Comparison of ENCODE assay signal across 10 cellular contexts in genomic region chrX:45768666-45769065, GRCh38.
DNase-seq lines count a peak whose midpoint lies in the region; ATAC-seq, FAIRE-seq and TF ChIP-seq lines count a peak whose summit lies in the region.
"Had no signal": no experiment of that assay in that cellular context is flagged by ENCODE, and none has a peak within 500 bp of the region (broad histone marks: within the 10 kb centered on the region; RNA-seq: fewer than 3 reads in every experiment).

No MANE protein-coding gene starts in this region.

- H3K27ac ChIP-seq in heart right ventricle (peak overlapping the region in 6 of 10 donors; percentile 59 to 82 (median 74)), GM12878 (ENCODE audit: control insufficient read depth, insufficient read depth) (no peak overlapping the region), mesodermal cell (ENCODE audit: low read depth, low read length, severe bottlenecking) (no peak overlapping the region), uterus (peak overlapping the region; percentile 81 to 83)

- POLR2A ChIA-PET in GM12878 (lab: Charles Lee), result interaction anchor here (1.5 to 1.7 kb wide), 2 partner anchors 11 to 13 kb away, joined by 3 to 4 read pairs; no protein-coding TSS in a partner anchor

- SMC1A ChIA-PET in GM12878 (lab: Charles Lee; ENCODE audit: uncharacterized antibody, unreplicated experiment), result interaction anchor here (1.1 to 4.3 kb wide), 4 partner anchors 10 to 13 kb away, joined by 3 to 20 read pairs (median 4); no protein-coding TSS in a partner anchor

- no peak overlapping the region; the same call in 1 of the 2 replicates for H3K4me2 ChIP-seq in GM12878 (ENCODE audit: control insufficient read depth, insufficient read depth)

- TF ChIP-seq POLR2A in GM12878 (IDR thresholded peaks at IDR 0.05; ENCODE audit: low read depth, low read length) (no peak), uterus (IDR thresholded peaks at IDR 0.05) (no peak)

- H4K20me1 ChIP-seq in GM12878 (ENCODE audit: control insufficient read depth, insufficient read depth), result no peaks in the 10 kb centered on the region

- intact Hi-C loops in heart right ventricle (cut with DNase I) (no loop called here), cardiac septum (cut with DNase I) (no loop called here), GM12878 (cut with micrococcal nuclease; ENCODE audit: unreplicated experiment) (no loop called here), uterus (cut with DNase I; ENCODE audit: low total_unique reads) (no loop called here)

- RAD21 ChIA-PET in GM12878 (lab: Charles Lee; ENCODE audit: unreplicated experiment), result interaction anchor here (1.2 to 1.6 kb wide), 2 partner anchors 10 to 13 kb away, joined by 3 to 6 read pairs; no protein-coding TSS in a partner anchor

- TF ChIP-seq RAD21 in GM12878 (IDR thresholded peaks at IDR 0.05; ENCODE audit: insufficient read depth, low read depth, low read length), result no peak

- no peak for FAIRE-seq in GM12878 (lab: Jason Lieb, UNC)

- BruUV-seq in GM12878 (replicated peaks; lab: Mats Ljungman, UMichigan), result no TSS peak

- H3K36me3 ChIP-seq in heart right ventricle, result no peaks in the 10 kb centered on the region
- H3K36me3 ChIP-seq in GM12878 (ENCODE audit: control insufficient read depth in 2 of 2, insufficient read depth in 2 of 2, low read length in 1 of 2), result no peaks in the 10 kb centered on the region
- H3K36me3 ChIP-seq in mesodermal cell (ENCODE audit: control insufficient read depth, insufficient read depth, low read length), result peaks cover 15% of the 10 kb centered on the region
- H3K36me3 ChIP-seq in uterus, result no peaks in the 10 kb centered on the region

- H2AFZ ChIP-seq in GM12878 (ENCODE audit: control insufficient read depth, low read depth, low read length), result no peak overlapping the region

- WGBS in heart right ventricle, 2 donors, result 43 to 66% methylated on average over 2 of the region's 2 CpGs
- WGBS in GM12878 (ENCODE audit: insufficient coverage, insufficient replicate concordance, low lambda C conversion rate, missing lambda C conversion rate), result 0% methylated on average over 2 of the region's 2 CpGs
- WGBS in mesodermal cell (ENCODE audit: insufficient coverage in 2 of 2), 2 experiments, result 88% methylated on average over 1 of the region's 2 CpGs; no CpG with 5 or more reads in 1 of the 2 experiments

- no peak for DNase-seq in heart right ventricle
- no peak for DNase-seq in cardiac septum (ENCODE audit: low spot score)
- DNase-seq in GM12878 (ENCODE audit: low read depth, low spot score), result no peak
- no peak for DNase-seq in uterus
- DNase-seq in SHP77 treated with DMSO at 0.1 percent for 48 hours (lab: John Stamatoyannopoulos, UW), result no peak
- no peak for DNase-seq in NCI-H2107 treated with DMSO at 0.1 percent for 48 hours (lab: John Stamatoyannopoulos, UW; ENCODE audit: unreplicated experiment)
- no peak for DNase-seq in inferior parietal cortex (ENCODE audit: extremely low spot score)
- DNase-seq: EL, NCI-H187 had no signal

- ATAC-seq in heart right ventricle, result no peak
- no peak for ATAC-seq in GM12878

- no peak for TF ChIP-seq CTCF in heart right ventricle (IDR thresholded peaks at IDR 0.05)
- no peak for TF ChIP-seq CTCF in GM12878 (IDR thresholded peaks at IDR 0.05 in 2 of 3, conservative IDR thresholded peaks at IDR 0.05 in 1 of 3; ENCODE audit: control insufficient read depth in 2 of 3, extremely low read depth in 1 of 3, insufficient read depth in 1 of 3, low read depth in 3 of 3, low read length in 3 of 3)
- no peak for TF ChIP-seq CTCF in uterus (IDR thresholded peaks at IDR 0.05)

- H3K9me3 ChIP-seq in heart right ventricle, result no peaks in the 10 kb centered on the region
- no peaks in the 10 kb centered on the region for H3K9me3 ChIP-seq in GM12878 (replicated peaks; ENCODE audit: control insufficient read depth, insufficient read depth, low read length)
- no peaks in the 10 kb centered on the region for H3K9me3 ChIP-seq in mesodermal cell (ENCODE audit: control insufficient read depth, low read length)
- no peaks in the 10 kb centered on the region for H3K9me3 ChIP-seq in uterus

- H3K4me1 ChIP-seq in heart right ventricle (peaks cover 0 to 34% (median 0%) of the 10 kb centered on the region in 9 donors), GM12878 (ENCODE audit: control insufficient read depth, insufficient read depth, low read length) (peaks cover 4% of the 10 kb centered on the region), mesodermal cell (ENCODE audit: control insufficient read depth, insufficient read depth, low read length, poor library complexity, severe bottlenecking) (peaks cover 15% of the 10 kb centered on the region), uterus (no peaks in the 10 kb centered on the region)

- TF ChIP-seq EP300 in GM12878 (IDR thresholded peaks at IDR 0.05; ENCODE audit: borderline replicate concordance in 1 of 2, control insufficient read depth in 1 of 2, low read depth in 2 of 2, low read length in 2 of 2), result no peak

- H3K9ac ChIP-seq in GM12878 (ENCODE audit: control insufficient read depth, insufficient read depth, low read length), result no peak overlapping the region

- H3K27me3 ChIP-seq in heart right ventricle (peaks cover 0 to 68% (median 0%) of the 10 kb centered on the region in 7 donors), GM12878 (replicated peaks in 1 of 2; ENCODE audit: control insufficient read depth in 2 of 2, insufficient read depth in 2 of 2, low read length in 1 of 2) (0 out of 4 replicates have a peak, but pooled peaks cover 0 to 3% of the 10 kb centered on the region in 2 experiments), uterus (no peaks in the 10 kb centered on the region)

- CTCF ChIA-PET in GM12878 (lab: Yijun Ruan, JAX), result interaction anchor here (1.1 to 1.4 kb wide), 2 partner anchors 12 to 15 kb away, joined by 3 to 5 read pairs; no protein-coding TSS in a partner anchor

- H3K79me2 ChIP-seq in GM12878 (ENCODE audit: control insufficient read depth, insufficient read depth, low read length), result no peaks in the 10 kb centered on the region

- H3K4me3 ChIP-seq in heart right ventricle (peak overlapping the region; percentile 3 to 58 (median 48)), GM12878 (peak overlapping the region; percentile 49), mesodermal cell (ENCODE audit: extremely low read depth, insufficient read depth, low read length, poor library complexity, severe bottlenecking) (peak overlapping the region; percentile 40), uterus (peak overlapping the region; percentile 31 to 44)

- in situ Hi-C loops in GM12878 (cut with MboI), result loop anchor here (25.0 kb wide), 1 partner anchor 881 kb away; no protein-coding TSS in a partner anchor

TF ChIP-seq in GM12878, 131 proteins besides CTCF, POLR2A, EP300 and RAD21 (continues in another document):
- TF ChIP-seq TARDBP (IDR thresholded peaks at IDR 0.05; ENCODE audit: borderline replicate concordance) (no peak), HDAC6 (IDR thresholded peaks at IDR 0.05; ENCODE audit: unreplicated experiment) (no peak), DPF2 (IDR thresholded peaks at IDR 0.05) (no peak), SMC3 (IDR thresholded peaks at IDR 0.05; ENCODE audit: borderline replicate concordance, low read length) (no peak), REST (IDR thresholded peaks at IDR 0.05; ENCODE audit: low read depth, low read length) (no peak)
- TF ChIP-seq, protein P1, sequence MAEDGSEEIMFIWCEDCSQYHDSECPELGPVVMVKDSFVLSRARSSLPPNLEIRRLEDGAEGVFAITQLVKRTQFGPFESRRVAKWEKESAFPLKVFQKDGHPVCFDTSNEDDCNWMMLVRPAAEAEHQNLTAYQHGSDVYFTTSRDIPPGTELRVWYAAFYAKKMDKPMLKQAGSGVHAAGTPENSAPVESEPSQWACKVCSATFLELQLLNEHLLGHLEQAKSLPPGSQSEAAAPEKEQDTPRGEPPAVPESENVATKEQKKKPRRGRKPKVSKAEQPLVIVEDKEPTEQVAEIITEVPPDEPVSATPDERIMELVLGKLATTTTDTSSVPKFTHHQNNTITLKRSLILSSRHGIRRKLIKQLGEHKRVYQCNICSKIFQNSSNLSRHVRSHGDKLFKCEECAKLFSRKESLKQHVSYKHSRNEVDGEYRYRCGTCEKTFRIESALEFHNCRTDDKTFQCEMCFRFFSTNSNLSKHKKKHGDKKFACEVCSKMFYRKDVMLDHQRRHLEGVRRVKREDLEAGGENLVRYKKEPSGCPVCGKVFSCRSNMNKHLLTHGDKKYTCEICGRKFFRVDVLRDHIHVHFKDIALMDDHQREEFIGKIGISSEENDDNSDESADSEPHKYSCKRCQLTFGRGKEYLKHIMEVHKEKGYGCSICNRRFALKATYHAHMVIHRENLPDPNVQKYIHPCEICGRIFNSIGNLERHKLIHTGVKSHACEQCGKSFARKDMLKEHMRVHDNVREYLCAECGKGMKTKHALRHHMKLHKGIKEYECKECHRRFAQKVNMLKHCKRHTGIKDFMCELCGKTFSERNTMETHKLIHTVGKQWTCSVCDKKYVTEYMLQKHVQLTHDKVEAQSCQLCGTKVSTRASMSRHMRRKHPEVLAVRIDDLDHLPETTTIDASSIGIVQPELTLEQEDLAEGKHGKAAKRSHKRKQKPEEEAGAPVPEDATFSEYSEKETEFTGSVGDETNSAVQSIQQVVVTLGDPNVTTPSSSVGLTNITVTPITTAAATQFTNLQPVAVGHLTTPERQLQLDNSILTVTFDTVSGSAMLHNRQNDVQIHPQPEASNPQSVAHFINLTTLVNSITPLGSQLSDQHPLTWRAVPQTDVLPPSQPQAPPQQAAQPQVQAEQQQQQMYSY (CRISPR knock-in tag; IDR thresholded peaks at IDR 0.05), result no peak

Comparison
In these comparisons a context has a peak if more than half of its experiments do, and no peak if none do; other contexts are left out.
1. H3K27ac ChIP-seq: peak in heart right ventricle (6 of 10) and uterus (2 of 2); none in GM12878 (single experiment) and mesodermal cell (single experiment).
2. Peak in every context shown above with its lines, with median percentiles within 50 percentile points of each other: H3K4me3 ChIP-seq.